ENCODE assay signal across 37 cellular contexts in the genomic region with DNA sequence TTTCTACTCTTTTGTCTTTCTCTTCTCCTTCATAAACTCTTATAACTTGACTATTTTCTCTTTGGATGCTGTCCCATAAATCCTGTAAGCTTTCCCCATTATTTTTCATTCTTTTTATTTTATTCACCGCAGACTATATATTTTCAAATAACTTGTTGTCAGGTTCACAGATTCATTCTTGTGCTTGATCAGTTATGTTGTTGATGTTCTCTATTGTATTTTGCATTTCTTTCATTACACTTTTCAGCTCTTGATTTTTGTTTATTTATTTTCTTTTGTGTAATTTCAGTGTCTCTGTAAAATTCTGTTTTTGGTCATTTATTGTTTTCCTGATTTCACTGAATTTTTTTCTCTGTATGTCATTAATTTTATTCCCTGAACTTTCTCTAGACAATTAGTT.
"Had no signal": no experiment of that assay in that cellular context is flagged by ENCODE, and none has a peak within 500 bp of the region (broad histone marks: within the 10 kb centered on the region; RNA-seq: fewer than 3 reads in every experiment).

No MANE protein-coding gene starts in this region.

- H3K27ac Mint-ChIP-seq: activated B cell treated with CpG ODN at 0.5 μM for 24 hours; activated CD4-positive, alpha-beta memory T cell treated with anti-CD3 and anti-CD28 coated beads for 36 hours; activated CD4-positive, alpha-beta T cell treated with anti-CD3 and anti-CD28 coated beads for 36 hours; activated CD4-positive, alpha-beta T cell treated with anti-CD3 and anti-CD28 coated beads, Interleukin-2, amount 10 ng/mL, durations not matched to agents 24 days and 14 days; activated CD8-positive, alpha-beta memory T cell treated with anti-CD3 and anti-CD28 coated beads, Interleukin-2, amount 10 ng/mL, durations not matched to agents 7 days and 5 days; activated CD8-positive, alpha-beta T cell treated with anti-CD3 and anti-CD28 coated beads, Interleukin-2, amount 10 ng/mL, durations not matched to agents 7 days and 5 days; activated naive CD4-positive, alpha-beta T cell treated with anti-CD3 and anti-CD28 coated beads, Interleukin-2, amount 10 ng/mL, durations not matched to agents 7 days and 5 days; activated naive CD4-positive, alpha-beta T cell treated with anti-CD3 and anti-CD28 coated beads, Interleukin-2, amount 50 U/mL, for 72 hours; activated T-helper 1 cell treated with anti-CD3 and anti-CD28 coated beads, Interleukin-12 subunit alpha, Interleukin-12 subunit beta, Interleukin-2, Interleukin-4 antibody, amounts not matched to agents 30 ng/mL and 10 ng/mL and 1 ng/mL, durations not matched to agents 14 hours and 24 hours and 36 hours; activated T-helper 2 cell treated with anti-CD3 and anti-CD28 coated beads, Interferon-gamma antibody, Interleukin-2, Interleukin-4, amounts not matched to agents 10 μg/mL and 5 μg/mL and 100 μg/mL, durations not matched to agents 14 hours and 24 hours and 36 hours; brain; dendritic cell treated with granulocyte-macrophage colony-stimulating factor and Interleukin-4, amounts not matched to agents 40 ng/mL and 50 ng/mL, for 4 days; endodermal cell; T-helper 17 cell; T-helper 2 cell treated with Interferon-gamma antibody and Interleukin-4, amounts not matched to agents 5 μg/mL and 100 μg/mL, for 36 hours had no signal

- H3K27ac ChIP-seq: adrenal gland, ascending aorta, breast epithelium, cardiac muscle cell, coronary artery, dorsolateral prefrontal cortex, epithelial cell of prostate, esophagus squamous epithelium, heart left ventricle, WERI-Rb-1 had no signal

- H3K27me3 Mint-ChIP-seq: activated B cell treated with CpG ODN at 0.5 μM for 24 hours; activated CD4-positive, alpha-beta memory T cell treated with anti-CD3 and anti-CD28 coated beads for 36 hours; activated CD4-positive, alpha-beta T cell treated with anti-CD3 and anti-CD28 coated beads for 36 hours; brain; dendritic cell treated with granulocyte-macrophage colony-stimulating factor and Interleukin-4, amounts not matched to agents 40 ng/mL and 50 ng/mL, for 4 days; T-helper 17 cell had no signal

- H3K4me3 Mint-ChIP-seq: activated B cell treated with CpG ODN at 0.5 μM for 24 hours; activated CD4-positive, alpha-beta memory T cell treated with anti-CD3 and anti-CD28 coated beads for 36 hours; activated CD4-positive, alpha-beta T cell treated with anti-CD3 and anti-CD28 coated beads for 36 hours; activated CD4-positive, alpha-beta T cell treated with anti-CD3 and anti-CD28 coated beads, Interleukin-2, amount 10 ng/mL, durations not matched to agents 24 days and 14 days; activated CD8-positive, alpha-beta memory T cell treated with anti-CD3 and anti-CD28 coated beads, Interleukin-2, amount 10 ng/mL, durations not matched to agents 7 days and 5 days; activated CD8-positive, alpha-beta T cell treated with anti-CD3 and anti-CD28 coated beads, Interleukin-2, amount 10 ng/mL, durations not matched to agents 7 days and 5 days; activated naive CD4-positive, alpha-beta T cell treated with anti-CD3 and anti-CD28 coated beads, Interleukin-2, amount 10 ng/mL, durations not matched to agents 7 days and 5 days; activated T-helper 1 cell treated with anti-CD3 and anti-CD28 coated beads, Interleukin-12 subunit alpha, Interleukin-12 subunit beta, Interleukin-2, Interleukin-4 antibody, amounts not matched to agents 30 ng/mL and 10 ng/mL and 1 ng/mL, durations not matched to agents 14 hours and 24 hours and 36 hours; brain; dendritic cell treated with granulocyte-macrophage colony-stimulating factor and Interleukin-4, amounts not matched to agents 40 ng/mL and 50 ng/mL, for 4 days; endodermal cell; T-helper 17 cell; T-helper 2 cell treated with Interferon-gamma antibody and Interleukin-4, amounts not matched to agents 5 μg/mL and 100 μg/mL, for 36 hours had no signal

- FAIRE-seq: endothelial cell of umbilical vein had no signal

- H3K9me3 ChIP-seq: breast epithelium, esophagus squamous epithelium had no signal

- H3K4me1 Mint-ChIP-seq: activated B cell treated with CpG ODN at 0.5 μM for 24 hours; activated CD4-positive, alpha-beta T cell treated with anti-CD3 and anti-CD28 coated beads for 36 hours; activated CD4-positive, alpha-beta T cell treated with anti-CD3 and anti-CD28 coated beads, Interleukin-2, amount 10 ng/mL, durations not matched to agents 24 days and 14 days; activated CD8-positive, alpha-beta memory T cell treated with anti-CD3 and anti-CD28 coated beads, Interleukin-2, amount 10 ng/mL, durations not matched to agents 7 days and 5 days; activated naive CD4-positive, alpha-beta T cell treated with anti-CD3 and anti-CD28 coated beads, Interleukin-2, amount 10 ng/mL, durations not matched to agents 7 days and 5 days; brain; endodermal cell; T-helper 17 cell had no signal

- H3K4me1 ChIP-seq: adrenal gland, ascending aorta, breast epithelium had no signal

- H3K36me3 ChIP-seq: adrenal gland, breast epithelium, cardiac muscle cell, esophagus squamous epithelium, WERI-Rb-1 had no signal

- DNase-seq: activated B cell treated with CpG ODN at 0.5 μM for 24 hours; activated CD4-positive, alpha-beta memory T cell treated with anti-CD3 and anti-CD28 coated beads for 36 hours; activated CD4-positive, alpha-beta T cell treated with anti-CD3 and anti-CD28 coated beads for 36 hours; activated CD4-positive, alpha-beta T cell treated with anti-CD3 and anti-CD28 coated beads, Interleukin-2, amount 10 ng/mL, durations not matched to agents 24 days and 14 days; activated CD4-positive, CD25-positive, alpha-beta regulatory T cell treated with anti-CD3 and anti-CD28 coated beads, Interleukin-2, amount 50 U/mL, for 72 hours; activated CD8-positive, alpha-beta memory T cell treated with anti-CD3 and anti-CD28 coated beads, Interleukin-2, amount 10 ng/mL, durations not matched to agents 7 days and 5 days; activated CD8-positive, alpha-beta memory T cell treated with anti-CD3 and anti-CD28 coated beads, Interleukin-2, amount 50 U/mL, for 4 hours; activated CD8-positive, alpha-beta T cell treated with anti-CD3 and anti-CD28 coated beads, Interleukin-2, amount 10 ng/mL, durations not matched to agents 7 days and 5 days; activated effector memory CD4-positive, alpha-beta T cell treated with anti-CD3 and anti-CD28 coated beads, Interleukin-2, amount 50 U/mL, for 16 hours; activated naive CD4-positive, alpha-beta T cell treated with anti-CD3 and anti-CD28 coated beads, Interleukin-2, amount 10 ng/mL, durations not matched to agents 7 days and 5 days; activated T-cell treated with anti-CD3 and anti-CD28 coated beads, Interleukin-2, amount 50 U/mL, for 1 hour; activated T-cell treated with anti-CD3 and anti-CD28 coated beads, Interleukin-2, amount 50 U/mL, for 48 hours; adrenal gland; central memory CD4-positive, alpha-beta T cell; cerebellar nuclear complex; dorsolateral prefrontal cortex; effector memory CD4-positive, alpha-beta T cell; endodermal cell; esophagus squamous epithelium; foreskin melanocyte; heart left ventricle; T-helper 1 cell; T-helper 17 cell; T1000; WERI-Rb-1 had no signal

- H3K4me3 ChIP-seq: adrenal gland, ascending aorta, breast epithelium, cardiac muscle cell, coronary artery, dorsolateral prefrontal cortex, esophagus squamous epithelium, heart left ventricle had no signal

- ATAC-seq: activated CD4-positive, alpha-beta T cell treated with anti-CD3 and anti-CD28 coated beads for 36 hours; activated CD8-positive, alpha-beta memory T cell treated with anti-CD3 and anti-CD28 coated beads, Interleukin-2, amount 10 ng/mL, durations not matched to agents 7 days and 5 days; activated CD8-positive, alpha-beta T cell treated with anti-CD3 and anti-CD28 coated beads, Interleukin-2, amount 10 ng/mL, durations not matched to agents 7 days and 5 days; activated naive CD4-positive, alpha-beta T cell treated with anti-CD3 and anti-CD28 coated beads, Interleukin-2, amount 50 U/mL, for 72 hours; heart left ventricle; T-helper 17 cell had no signal

- H3K27me3 ChIP-seq: adrenal gland, ascending aorta, breast epithelium, cardiac muscle cell, dorsolateral prefrontal cortex, esophagus squamous epithelium, heart left ventricle had no signal
